ENCODE assay signal across 1 cellular context in genomic region chr6:36682328-36683144, GRCh38.
TF ChIP-seq lines count a peak whose summit lies in the region.

No MANE protein-coding gene starts in this region.

TF ChIP-seq in HepG2, 621 proteins besides CTCF, POLR2A, EP300 and RAD21 (continued from another document and continues in another):
- TF ChIP-seq ZNF281 (CRISPR knock-in tag; IDR thresholded peaks at IDR 0.05; ENCODE audit: borderline replicate concordance) (no peak), SATB2 (CRISPR knock-in tag; IDR thresholded peaks at IDR 0.05) (no peak), POLR2G (IDR thresholded peaks at IDR 0.05; ENCODE audit: low read depth, low read length) (0 out of 2 replicates have a peak, but pooled peaks have one; percentile 30), RNF2 (conservative IDR thresholded peaks at IDR 0.05; ENCODE audit: low read depth) (no peak), SIN3A (IDR thresholded peaks at IDR 0.05; ENCODE audit: borderline replicate concordance, low read depth, low read length) (no peak), ZNF607 (CRISPR knock-in tag; IDR thresholded peaks at IDR 0.05; ENCODE audit: borderline replicate concordance) (no peak), ZNF124 (CRISPR knock-in tag; IDR thresholded peaks at IDR 0.05) (no peak), IRF1 (CRISPR knock-in tag; IDR thresholded peaks at IDR 0.05; ENCODE audit: low read depth) (no peak), ZNF816 (CRISPR knock-in tag; IDR thresholded peaks at IDR 0.05; ENCODE audit: borderline replicate concordance) (no peak), TAF1 (CRISPR knock-in tag; IDR thresholded peaks at IDR 0.05) (no peak), MED8 (CRISPR knock-in tag; IDR thresholded peaks at IDR 0.05; ENCODE audit: insufficient replicate concordance) (no peak), NFIB (CRISPR knock-in tag; IDR thresholded peaks at IDR 0.05; ENCODE audit: borderline replicate concordance) (no peak), PRPF4 (IDR thresholded peaks at IDR 0.05; ENCODE audit: low read depth, low read length, poor library complexity, severe bottlenecking) (no peak), POLR2AphosphoS2 (IDR thresholded peaks at IDR 0.05; ENCODE audit: low read depth, low read length) (no peak), IRF2 (CRISPR knock-in tag; IDR thresholded peaks at IDR 0.05) (peak; percentile 17; the same call in 1 of the 2 replicates), ZNF24 (IDR thresholded peaks at IDR 0.05) (no peak), ZNF770 (CRISPR knock-in tag; IDR thresholded peaks at IDR 0.05) (no peak), HMGA1 (CRISPR knock-in tag; conservative IDR thresholded peaks at IDR 0.05) (no peak), ZNF678 (CRISPR knock-in tag; IDR thresholded peaks at IDR 0.05) (no peak), SCMH1 (CRISPR knock-in tag; IDR thresholded peaks at IDR 0.05; ENCODE audit: borderline replicate concordance) (no peak), LRRFIP1 (CRISPR knock-in tag; conservative IDR thresholded peaks at IDR 0.05) (no peak), MLXIP (CRISPR knock-in tag; IDR thresholded peaks at IDR 0.05; ENCODE audit: borderline replicate concordance) (no peak), ISX (CRISPR knock-in tag; conservative IDR thresholded peaks at IDR 0.05) (no peak), HMG20B (CRISPR knock-in tag; conservative IDR thresholded peaks at IDR 0.05) (no peak), ZNF775 (CRISPR knock-in tag; IDR thresholded peaks at IDR 0.05; ENCODE audit: borderline replicate concordance) (no peak), TEF (CRISPR knock-in tag; IDR thresholded peaks at IDR 0.05) (no peak), ZNF782 (CRISPR knock-in tag; IDR thresholded peaks at IDR 0.05; ENCODE audit: borderline replicate concordance) (no peak), ZNF576 (CRISPR knock-in tag; IDR thresholded peaks at IDR 0.05) (no peak), SNRNP70 (IDR thresholded peaks at IDR 0.05; ENCODE audit: low read depth, low read length) (no peak), IKZF5 (CRISPR knock-in tag; IDR thresholded peaks at IDR 0.05) (no peak), ARNT (IDR thresholded peaks at IDR 0.05) (no peak), ZNF558 (CRISPR knock-in tag; IDR thresholded peaks at IDR 0.05; ENCODE audit: borderline replicate concordance) (no peak), HMGXB3 (CRISPR knock-in tag; IDR thresholded peaks at IDR 0.05; ENCODE audit: borderline replicate concordance) (no peak), YEATS2 (CRISPR knock-in tag; IDR thresholded peaks at IDR 0.05; ENCODE audit: borderline replicate concordance) (no peak), ISL2 (CRISPR knock-in tag; IDR thresholded peaks at IDR 0.05) (no peak), ZNF598 (CRISPR knock-in tag; IDR thresholded peaks at IDR 0.05; ENCODE audit: borderline replicate concordance) (no peak), ZNF180 (CRISPR knock-in tag; IDR thresholded peaks at IDR 0.05; ENCODE audit: borderline replicate concordance, low read depth) (no peak), ZNF740 (CRISPR knock-in tag; IDR thresholded peaks at IDR 0.05) (no peak), ZNF567 (CRISPR knock-in tag; IDR thresholded peaks at IDR 0.05; ENCODE audit: borderline replicate concordance) (no peak), TCF7L2 (IDR thresholded peaks at IDR 0.05; ENCODE audit: low read depth, low read length) (no peak), NR0B2 (CRISPR knock-in tag; IDR thresholded peaks at IDR 0.05) (no peak), ZNF282 (IDR thresholded peaks at IDR 0.05; ENCODE audit: partially characterized antibody) (no peak), RFX5 (IDR thresholded peaks at IDR 0.05; ENCODE audit: low read depth, low read length) (no peak), ZNF850 (CRISPR knock-in tag; conservative IDR thresholded peaks at IDR 0.05) (0 out of 2 replicates have a peak, but pooled peaks have one; percentile 1)
